ENCODE assay signal across 2 cellular contexts in genomic region chr17:47708864-47709541, GRCh38.
TF ChIP-seq lines count a peak whose summit lies in the region.

No MANE protein-coding gene starts in this region.

TF ChIP-seq in HepG2, 621 proteins besides CTCF, POLR2A, EP300 and RAD21:
- TF ChIP-seq ZNF350 (CRISPR knock-in tag; IDR thresholded peaks at IDR 0.05; ENCODE audit: borderline replicate concordance, low read depth), result no peak
- TF ChIP-seq FOXA1 (IDR thresholded peaks at IDR 0.05), result no peak
- no peak for TF ChIP-seq FOXA1 (CRISPR knock-in tag; IDR thresholded peaks at IDR 0.05)
- no peak for TF ChIP-seq ZNF317 (CRISPR knock-in tag; IDR thresholded peaks at IDR 0.05)
- no peak for TF ChIP-seq ZNF34 (CRISPR knock-in tag; IDR thresholded peaks at IDR 0.05; ENCODE audit: borderline replicate concordance)
- TF ChIP-seq AGO2 (optimal IDR thresholded peaks at IDR 0.05; ENCODE audit: low read depth, low read length), result peak; percentile 25
- TF ChIP-seq BRF2 (CRISPR knock-in tag; IDR thresholded peaks at IDR 0.05), result no peak

TF ChIP-seq in SK-N-SH, 30 proteins besides CTCF, POLR2A, EP300 and RAD21:
- no peak for TF ChIP-seq EZH2phosphoT487 (IDR thresholded peaks at IDR 0.05; ENCODE audit: borderline replicate concordance, low read depth)
- TF ChIP-seq MAX (IDR thresholded peaks at IDR 0.05; ENCODE audit: low read depth), result no peak
- no peak for TF ChIP-seq GABPA (IDR thresholded peaks at IDR 0.05; ENCODE audit: low read depth)
- TF ChIP-seq ZBTB33 (IDR thresholded peaks at IDR 0.05; ENCODE audit: borderline replicate concordance, low read depth), result no peak
- TF ChIP-seq RFX5 (IDR thresholded peaks at IDR 0.05; ENCODE audit: low read length), result no peak
- TF ChIP-seq CHD2 (IDR thresholded peaks at IDR 0.05; ENCODE audit: low read length, partially characterized antibody), result no peak
- TF ChIP-seq POLR2AphosphoS5 (IDR thresholded peaks at IDR 0.05; ENCODE audit: low read depth, low read length), result no peak
- TF ChIP-seq JUND (IDR thresholded peaks at IDR 0.05), result no peak
- no peak for TF ChIP-seq SIN3A (IDR thresholded peaks at IDR 0.05; ENCODE audit: borderline replicate concordance, low read depth, low read length)
- TF ChIP-seq NRF1 (IDR thresholded peaks at IDR 0.05; ENCODE audit: low read depth, low read length), result no peak
- no peak for TF ChIP-seq RXRA (IDR thresholded peaks at IDR 0.05; ENCODE audit: borderline replicate concordance, low read depth)
- no peak for TF ChIP-seq PBX3 (IDR thresholded peaks at IDR 0.05)
- TF ChIP-seq FOXM1 (IDR thresholded peaks at IDR 0.05; ENCODE audit: low read depth), result no peak
- TF ChIP-seq MXI1 (IDR thresholded peaks at IDR 0.05; ENCODE audit: low read depth, low read length), result no peak
